Comparison of ENCODE assay signal across 8 cellular contexts in genomic region chr15:59528965-59529402, GRCh38.
DNase-seq lines count a peak whose midpoint lies in the region; ATAC-seq and TF ChIP-seq lines count a peak whose summit lies in the region.

No MANE protein-coding gene starts in this region.

- no peak for TF ChIP-seq POLR2A in body of pancreas (IDR thresholded peaks at IDR 0.05)

- no peaks in the 10 kb centered on the region for H3K36me3 ChIP-seq in BJ (ENCODE audit: control insufficient read depth, insufficient read depth, low read length)
- H3K36me3 ChIP-seq in HAP-1 (replicated peaks) = no peaks in the 10 kb centered on the region
- no peaks in the 10 kb centered on the region for H3K36me3 ChIP-seq in body of pancreas (replicated peaks in 1 of 2; ENCODE audit: insufficient read depth in 1 of 2, low read depth in 2 of 2)

- intact Hi-C loops in body of pancreas (cut with DNase I) = no loop called here

- no peak overlapping the region for H3K27ac ChIP-seq in body of pancreas

- POLR2A ChIA-PET in BJ (lab: Charles Lee) = interaction anchor here (0.6 kb wide), 1 partner anchor 12 kb away, joined by 3 read pairs; no protein-coding TSS in a partner anchor

- H3K9me3 ChIP-seq in HAP-1 = no peaks in the 10 kb centered on the region
- no peaks in the 10 kb centered on the region for H3K9me3 ChIP-seq in body of pancreas

- in situ Hi-C loops in HAP-1 (cut with MboI; ENCODE audit: low sequenced_read_pairs) = loop anchor here (10.0 kb wide), 1 partner anchor 544 kb away; the partner anchor contains the start of gene RNF111

- DNase-seq in BJ (ENCODE audit: low read depth) = peak; percentile 31
- DNase-seq in HAP-1 (ENCODE audit: low spot score in 2 of 2) = peak; percentile 86 to 94
- DNase-seq in NCI-H2171 (lab: John Stamatoyannopoulos, UW) = peak; percentile 70
- DNase-seq in UCSD-AML1 (lab: John Stamatoyannopoulos, UW; ENCODE audit: unreplicated experiment) = peak; percentile 53
- peak; percentile 87 to 90 (median 88) for DNase-seq in body of pancreas
- DNase-seq in iPS DF 4.7 (ENCODE audit: extremely low read depth, low spot score) = peak; percentile 79
- peak; percentile 75 for DNase-seq in smooth muscle cell of the brain vasculature (ENCODE audit: low read depth, low spot score)

- ATAC-seq in body of pancreas (peak; percentile 95), GM18909 (IDR thresholded peaks at IDR 0.05; ENCODE audit: poor library complexity, unreplicated experiment) (no peak)

- H3K4me1 ChIP-seq in HAP-1 (no peaks in the 10 kb centered on the region), body of pancreas (peaks cover 7% of the 10 kb centered on the region)

- CTCF ChIA-PET in BJ (lab: Yijun Ruan, JAX) = interaction anchor here (0.5 to 3.3 kb wide), 39 partner anchors 8 to 1640 kb away, joined by 3 to 40 read pairs (median 4); partner anchors contain the start of gene FAM81A

- TF ChIP-seq CTCF in BJ (IDR thresholded peaks at IDR 0.05; ENCODE audit: insufficient read depth, low read depth, low read length) (peak; percentile 88), body of pancreas (IDR thresholded peaks at IDR 0.05) (peak; percentile 67 to 89 (median 78))

- 11 to 12% methylated on average over 8 of the region's 8 CpGs for WGBS in body of pancreas, 2 donors

- H3K4me3 ChIP-seq in BJ (ENCODE audit: low read depth, low read length) (no peak overlapping the region), HAP-1 (no peak overlapping the region), body of pancreas (no peak overlapping the region)

- H3K27me3 ChIP-seq in BJ (ENCODE audit: control insufficient read depth, insufficient read depth, low read length) (no peaks in the 10 kb centered on the region), HAP-1 (ENCODE audit: low read depth) (no peaks in the 10 kb centered on the region), body of pancreas (no peaks in the 10 kb centered on the region)

Comparison
In these comparisons a context has a peak if more than half of its experiments do, and no peak if none do; other contexts are left out.
1. DNase-seq: peak in every context shown above with its lines; median percentile 90 in HAP-1; 88 in body of pancreas; 79 in iPS DF 4.7; 75 in smooth muscle cell of the brain vasculature; 70 in NCI-H2171; 53 in UCSD-AML1; 31 in BJ.